10 cellular contexts compared by ENCODE assay signal in genomic region chr2:238098854-238099708, GRCh38. TPM values are rescaled to one million over a fixed set of nuclear protein-coding genes. Genes with fewer than 3 reads are reported as not detected.
DNase-seq lines count a peak whose midpoint lies in the region; ATAC-seq, FAIRE-seq and TF ChIP-seq lines count a peak whose summit lies in the region.
"Had no signal": no experiment of that assay in that cellular context is flagged by ENCODE, and none has a peak within 500 bp of the region (broad histone marks: within the 10 kb centered on the region; RNA-seq: fewer than 3 reads in every experiment).

No MANE protein-coding gene starts in this region.

- CTCF ChIA-PET in A673 (lab: Charles Lee) (interaction anchor here (0.6 kb wide), 1 partner anchor 527 kb away, joined by 3 read pairs; no protein-coding TSS in a partner anchor), Caco-2 (lab: Charles Lee) (no interaction called here)

- H3K4me2 ChIP-seq in keratinocyte (ENCODE audit: control insufficient read depth, extremely low read depth, insufficient read depth, low read depth, low read length): peak overlapping the region; percentile 32

- H3K9me3 Mint-ChIP-seq in Caco-2 (ENCODE audit: unreplicated experiment): no peaks in the 10 kb centered on the region
- H3K9me3 Mint-ChIP-seq: activated naive CD4-positive, alpha-beta T cell treated with anti-CD3 and anti-CD28 coated beads for 36 hours had no signal

- intact Hi-C loops in A673 (cut with micrococcal nuclease; ENCODE audit: unreplicated experiment) (no loop called here), Caco-2 (cut with micrococcal nuclease; ENCODE audit: unreplicated experiment) (no loop called here)

- H3K27me3 ChIP-seq in A673 (replicated peaks; ENCODE audit: insufficient read depth, low read depth, low read length, poor library complexity) (no peaks in the 10 kb centered on the region), keratinocyte (ENCODE audit: control insufficient read depth, extremely low read depth, insufficient read depth, low read length) (no peaks in the 10 kb centered on the region), Caco-2 (replicated peaks; ENCODE audit: control insufficient read depth, insufficient read depth, low read length) (no peaks in the 10 kb centered on the region)
- H3K27me3 ChIP-seq: vagina had no signal

- peaks cover 19% of the 10 kb centered on the region for H3K4me1 ChIP-seq in A673 (ENCODE audit: insufficient read depth, low read length, poor library complexity, severe bottlenecking)
- H3K4me1 ChIP-seq in keratinocyte (ENCODE audit: control insufficient read depth, extremely low read depth, insufficient read depth, low read length): peaks cover 8% of the 10 kb centered on the region
- H3K4me1 ChIP-seq in Caco-2: no peaks in the 10 kb centered on the region
- H3K4me1 ChIP-seq: vagina had no signal

- DNase-seq in A673 (ENCODE audit: low spot score) (no peak), RCC 7860 (ENCODE audit: low spot score) (peak; percentile 90), keratinocyte (ENCODE audit: low read depth, low spot score) (no peak), globus pallidus (ENCODE audit: low spot score) (no peak), RKO (ENCODE audit: low spot score) (no peak), Caco-2 (no peak)
- DNase-seq: activated naive CD4-positive, alpha-beta T cell treated with anti-CD3 and anti-CD28 coated beads for 36 hours had no signal

- H3K9me1 ChIP-seq in keratinocyte (ENCODE audit: control insufficient read depth, extremely low read depth, insufficient read depth, low read length): no peaks in the 10 kb centered on the region

- peaks cover 6% of the 10 kb centered on the region for H3K36me3 Mint-ChIP-seq in Caco-2 (ENCODE audit: insufficient read depth, unreplicated experiment)

- H3K36me3 ChIP-seq in A673 (ENCODE audit: insufficient read depth, low read length, poor library complexity, severe bottlenecking) (peaks cover 4% of the 10 kb centered on the region), keratinocyte (ENCODE audit: control insufficient read depth in 2 of 2, extremely low read depth in 1 of 2, insufficient read depth in 2 of 2, low read length in 2 of 2) (no peaks in the 10 kb centered on the region), Caco-2 (ENCODE audit: control insufficient read depth, insufficient read depth, low read length) (no peaks in the 10 kb centered on the region)
- H3K36me3 ChIP-seq: vagina had no signal

- H3K4me1 Mint-ChIP-seq in Caco-2 (ENCODE audit: low read depth, unreplicated experiment): no peaks in the 10 kb centered on the region

- no peaks in the 10 kb centered on the region for H3K79me2 ChIP-seq in keratinocyte (ENCODE audit: control insufficient read depth, insufficient read depth, low read length)

- H4K20me1 ChIP-seq in keratinocyte (ENCODE audit: control insufficient read depth, extremely low read depth, insufficient read depth, low read length): no peaks in the 10 kb centered on the region

- no peak overlapping the region for H3K4me3 Mint-ChIP-seq in Caco-2 (ENCODE audit: unreplicated experiment)
- H3K4me3 Mint-ChIP-seq: activated naive CD4-positive, alpha-beta T cell treated with anti-CD3 and anti-CD28 coated beads for 36 hours had no signal

- POLR2A ChIA-PET in A673 (lab: Charles Lee; ENCODE audit: low non-redundant PET) (no interaction called here), Caco-2 (lab: Charles Lee) (no interaction called here)

- no peak overlapping the region for H3K9ac ChIP-seq in keratinocyte (ENCODE audit: control insufficient read depth, extremely low read depth, insufficient read depth, low read length)

- dilution Hi-C loops in keratinocyte (cut with MboI; ENCODE audit: extremely low pct_ligation_motif_present, low sequenced_read_pairs): no loop called here

- no peaks in the 10 kb centered on the region for H3K27me3 Mint-ChIP-seq in Caco-2 (ENCODE audit: insufficient read depth, unreplicated experiment)

- H3K4me3 ChIP-seq in A673 (ENCODE audit: low read depth, low read length, poor library complexity, severe bottlenecking) (no peak overlapping the region), keratinocyte (ENCODE audit: control insufficient read depth in 2 of 3, extremely low read depth in 1 of 3, insufficient read depth in 2 of 3, low read depth in 1 of 3, low read length in 3 of 3) (no peak overlapping the region), Caco-2 (ENCODE audit: low read depth, low read length) (no peak overlapping the region)
- H3K4me3 ChIP-seq: vagina had no signal

- TF ChIP-seq CTCF in A673 (conservative IDR thresholded peaks at IDR 0.05; ENCODE audit: low read depth, low read length) (no peak), keratinocyte (optimal IDR thresholded peaks at IDR 0.05 in 1 of 3, IDR thresholded peaks at IDR 0.05 in 1 of 3, conservative IDR thresholded peaks at IDR 0.05 in 1 of 3; ENCODE audit: extremely low read depth in 1 of 3, insufficient read depth in 2 of 3, low read length in 3 of 3) (no peak), Caco-2 (IDR thresholded peaks at IDR 0.05; ENCODE audit: insufficient read depth in 1 of 2, low read depth in 1 of 2, low read length in 1 of 2, severe bottlenecking in 1 of 2, unreplicated experiment in 1 of 2) (no peak)

- H3K9me3 ChIP-seq in A673 (ENCODE audit: low read depth, low read length, poor library complexity, severe bottlenecking): no peaks in the 10 kb centered on the region
- H3K9me3 ChIP-seq in keratinocyte (ENCODE audit: control insufficient read depth, low read depth, low read length): no peaks in the 10 kb centered on the region
- no peaks in the 10 kb centered on the region for H3K9me3 ChIP-seq in Caco-2
- H3K9me3 ChIP-seq: vagina had no signal

- peak overlapping the region; percentile 76 for H3K27ac ChIP-seq in A673 (ENCODE audit: low read depth, low read length, poor library complexity, severe bottlenecking)
- H3K27ac ChIP-seq in keratinocyte (ENCODE audit: control insufficient read depth, insufficient read depth, low read length): no peak overlapping the region
- H3K27ac ChIP-seq: vagina had no signal

- H3K27ac Mint-ChIP-seq in Caco-2 (ENCODE audit: unreplicated experiment): no peak overlapping the region
- H3K27ac Mint-ChIP-seq: activated naive CD4-positive, alpha-beta T cell treated with anti-CD3 and anti-CD28 coated beads for 36 hours had no signal

- ATAC-seq in GM21381 (IDR thresholded peaks at IDR 0.05; ENCODE audit: unreplicated experiment): peak; percentile 6
- ATAC-seq in HG03139 (IDR thresholded peaks at IDR 0.05; ENCODE audit: unreplicated experiment): no peak

- peak; percentile 99 for FAIRE-seq in RCC 7860 (lab: Jason Lieb, UNC)
- no peak for FAIRE-seq in keratinocyte (lab: Jason Lieb, UNC)

- no peak overlapping the region for H2AFZ ChIP-seq in keratinocyte (ENCODE audit: control insufficient read depth, low read length)

- TSS peak; percentile 61 for BruUV-seq in A673 (replicated peaks; lab: Mats Ljungman, UMichigan)
- no TSS peak for BruUV-seq in Caco-2 (replicated peaks; lab: Mats Ljungman, UMichigan)

RNA-seq across cellular contexts. Expression of gene ESPNL, which starts 1.1 kb away (rescaled TPM):
- total RNA-seq in A673 (2021) (0.30 and 0.72 TPM in 2 replicates), Caco-2 (2022) (not detected in 2 replicates)
- 0.14 to 0.19 TPM (median 0.16 TPM) in 3 replicates for polyA plus RNA-seq in keratinocyte
- polyA plus RNA-seq in keratinocyte (2011; ENCODE audit: low read depth): not detected
- 0.04 and 0.16 TPM in 2 replicates for polyA plus RNA-seq in keratinocyte (2011; cell fraction: cytosol; rRNA removed)
- 0.09 and 0.19 TPM in 2 replicates for polyA plus RNA-seq in keratinocyte (2011; cell fraction: nucleus; rRNA removed)
- 0.03 and 0.28 TPM in 2 replicates for polyA plus RNA-seq in keratinocyte (2012; ENCODE audit: low replicate concordance)
- polyA minus RNA-seq in keratinocyte: 0.13 to 0.20 TPM (median 0.20 TPM) in 3 replicates
- polyA minus RNA-seq in keratinocyte (2011; cell fraction: cytosol; rRNA and poly(A)+ RNA removed): 0.58 TPM
- 0.21 TPM in 1 of 2 replicates, not detected in the other for polyA minus RNA-seq in keratinocyte (2011; cell fraction: nucleus; rRNA and poly(A)+ RNA removed)

RNA-seq across cellular contexts. Expression of gene SCLY, which starts 38.3 kb away (rescaled TPM):
- 69.9 and 72.4 TPM in 2 replicates for total RNA-seq in A673 (2021)
- polyA plus RNA-seq in keratinocyte: 11.4 to 11.9 TPM (median 11.8 TPM) in 3 replicates
- 3.2 TPM for polyA plus RNA-seq in keratinocyte (2011; ENCODE audit: low read depth)
- polyA plus RNA-seq in keratinocyte (2011; cell fraction: cytosol; rRNA removed): 10.3 and 12.1 TPM in 2 replicates
- 14.2 and 15.5 TPM in 2 replicates for polyA plus RNA-seq in keratinocyte (2011; cell fraction: nucleus; rRNA removed)
- 5.4 and 13.8 TPM in 2 replicates for polyA plus RNA-seq in keratinocyte (2012; ENCODE audit: low replicate concordance)
- polyA minus RNA-seq in keratinocyte: 11.0 to 21.0 TPM (median 15.0 TPM) in 3 replicates
- polyA minus RNA-seq in keratinocyte (2011; cell fraction: cytosol; rRNA and poly(A)+ RNA removed): 18.4 TPM
- 8.4 and 13.3 TPM in 2 replicates for polyA minus RNA-seq in keratinocyte (2011; cell fraction: nucleus; rRNA and poly(A)+ RNA removed)
- total RNA-seq in Caco-2 (2022): 21.2 and 21.7 TPM in 2 replicates

RNA-seq across cellular contexts. Expression of gene KLHL30, which starts 39.4 kb away (rescaled TPM):
- 0.09 TPM in 1 of 2 replicates, not detected in the other for total RNA-seq in A673 (2021)
- not detected in 3 replicates for polyA plus RNA-seq in keratinocyte
- polyA plus RNA-seq in keratinocyte (2011; ENCODE audit: low read depth): not detected
- not detected in 2 replicates for polyA plus RNA-seq in keratinocyte (2011; cell fraction: cytosol; rRNA removed)
- 0.03 TPM in 1 of 2 replicates, not detected in the other for polyA plus RNA-seq in keratinocyte (2011; cell fraction: nucleus; rRNA removed)
- not detected in 2 replicates for polyA plus RNA-seq in keratinocyte (2012; ENCODE audit: low replicate concordance)
- not detected in 3 replicates for polyA minus RNA-seq in keratinocyte
- not detected for polyA minus RNA-seq in keratinocyte (2011; cell fraction: cytosol; rRNA and poly(A)+ RNA removed)
- not detected in 2 replicates for polyA minus RNA-seq in keratinocyte (2011; cell fraction: nucleus; rRNA and poly(A)+ RNA removed)
- 0.26 and 0.36 TPM in 2 replicates for total RNA-seq in Caco-2 (2022)
- total RNA-seq: activated naive CD4-positive, alpha-beta T cell treated with anti-CD3 and anti-CD28 coated beads for 36 hours had no signal

RNA-seq across cellular contexts. Expression of gene ERFE, which starts 59.7 kb away (rescaled TPM):
- total RNA-seq in A673 (2021) (6.1 and 8.6 TPM in 2 replicates), Caco-2 (2022) (1.4 and 1.6 TPM in 2 replicates)
- 0.14 to 0.28 TPM (median 0.27 TPM) in 3 replicates for polyA plus RNA-seq in keratinocyte
- not detected for polyA plus RNA-seq in keratinocyte (2011; ENCODE audit: low read depth)
- 0.17 and 0.27 TPM in 2 replicates for polyA plus RNA-seq in keratinocyte (2011; cell fraction: cytosol; rRNA removed)
- polyA plus RNA-seq in keratinocyte (2011; cell fraction: nucleus; rRNA removed): 0.23 and 0.71 TPM in 2 replicates
- 0.11 TPM in 2 replicates for polyA plus RNA-seq in keratinocyte (2012; ENCODE audit: low replicate concordance)
- polyA minus RNA-seq in keratinocyte: 0.10 TPM in 1 of 3 replicates, not detected in the others
- not detected for polyA minus RNA-seq in keratinocyte (2011; cell fraction: cytosol; rRNA and poly(A)+ RNA removed)
- polyA minus RNA-seq in keratinocyte (2011; cell fraction: nucleus; rRNA and poly(A)+ RNA removed): 0.63 TPM in 1 of 2 replicates, not detected in the other
- total RNA-seq: vagina had no signal
